In genomic region chr6:145372671-145373123, GRCh38 we compare ENCODE assay signal across 10 cellular contexts.
A peak's percentile ranks its signal among the peaks of the same experiment; 100 is the strongest.
DNase-seq lines count a peak whose midpoint lies in the region; ATAC-seq and TF ChIP-seq lines count a peak whose summit lies in the region.
"Had no signal": no experiment of that assay in that cellular context is flagged by ENCODE, and none has a peak within 500 bp of the region (broad histone marks: within the 10 kb centered on the region; RNA-seq: fewer than 3 reads in every experiment).

No MANE protein-coding gene starts in this region.

- H3K36me3 ChIP-seq in stomach (no peaks in the 10 kb centered on the region), testis (ENCODE audit: low read depth, missing control alignments) (no peaks in the 10 kb centered on the region)
- H3K36me3 ChIP-seq: SJSA1 had no signal

- TF ChIP-seq EP300 in stomach (IDR thresholded peaks at IDR 0.05) = no peak

- H3K27ac ChIP-seq in stomach (peak overlapping the region in 4 of 5 donors; percentile 48 to 70 (median 60)), testis (no peak overlapping the region)
- H3K27ac ChIP-seq: SJSA1 had no signal

- H3K27me3 Mint-ChIP-seq in Calu3 (ENCODE audit: unreplicated experiment) = no peaks in the 10 kb centered on the region

- H3K27ac Mint-ChIP-seq in Calu3 (ENCODE audit: unreplicated experiment) = no peak overlapping the region

- intact Hi-C loops in stomach (cut with DNase I; ENCODE audit: low total_unique reads) (no loop called here), testis (cut with DNase I; ENCODE audit: low total_unique reads) (no loop called here), Calu3 (cut with micrococcal nuclease; ENCODE audit: unreplicated experiment) (no loop called here)

- no TSS peak for BruUV-seq in Calu3 (replicated peaks; lab: Mats Ljungman, UMichigan)

- ATAC-seq in GM18505 (IDR thresholded peaks at IDR 0.05; ENCODE audit: unreplicated experiment) = peak; percentile 97
- peak; percentile 97 for ATAC-seq in GM21825 (IDR thresholded peaks at IDR 0.05; ENCODE audit: unreplicated experiment)

- H3K9me3 ChIP-seq in stomach (peaks cover 0 to 7% (median 5%) of the 10 kb centered on the region in 4 donors), testis (no peaks in the 10 kb centered on the region)
- H3K9me3 ChIP-seq: SJSA1 had no signal

- TF ChIP-seq POLR2A in GM18505 (IDR thresholded peaks at IDR 0.05; ENCODE audit: borderline replicate concordance, extremely low read depth, insufficient read depth, insufficient read length) (peak; percentile 26), stomach (IDR thresholded peaks at IDR 0.05) (no peak), testis (IDR thresholded peaks at IDR 0.05) (no peak)

- no peak overlapping the region for H3K4me3 Mint-ChIP-seq in Calu3 (ENCODE audit: low read depth, unreplicated experiment)

- no peaks in the 10 kb centered on the region for H3K4me1 Mint-ChIP-seq in Calu3 (ENCODE audit: low read depth, unreplicated experiment)
- H3K4me1 Mint-ChIP-seq: immature natural killer cell had no signal

- H3K4me1 ChIP-seq in stomach (no peaks in the 10 kb centered on the region), testis (no peaks in the 10 kb centered on the region)
- H3K4me1 ChIP-seq: SJSA1 had no signal

- H3K27me3 ChIP-seq in stomach (no peaks in the 10 kb centered on the region), testis (no peaks in the 10 kb centered on the region)
- H3K27me3 ChIP-seq: SJSA1 had no signal

- H3K36me3 Mint-ChIP-seq in Calu3 (ENCODE audit: insufficient read depth, unreplicated experiment) = no peaks in the 10 kb centered on the region
- H3K36me3 Mint-ChIP-seq: immature natural killer cell had no signal

- CTCF ChIA-PET in Calu3 (lab: Charles Lee) = interaction anchor here (0.7 kb wide), 1 partner anchor 18 kb away, joined by 3 read pairs; no protein-coding TSS in a partner anchor

- TF ChIP-seq CTCF in stomach (IDR thresholded peaks at IDR 0.05) (no peak), testis (IDR thresholded peaks at IDR 0.05) (no peak), Calu3 (IDR thresholded peaks at IDR 0.05; ENCODE audit: unreplicated experiment) (no peak)

- H3K4me3 ChIP-seq in stomach (peak overlapping the region in 2 of 4 donors; percentile 2 to 18), testis (no peak overlapping the region)
- H3K4me3 ChIP-seq: SJSA1 had no signal

- 38 to 58% (median 53%) methylated on average over 4 of the region's 4 CpGs for WGBS in stomach, 5 donors
- 57 to 65% methylated on average over 4 of the region's 4 CpGs for WGBS in testis, 2 donors

- peak; percentile 77 for DNase-seq in LHCN-M2 (ENCODE audit: low read depth)
- peak; percentile 25 for DNase-seq in fibroblast of gingiva (ENCODE audit: low read depth)
- DNase-seq in stomach = peak; percentile 33
- no peak for DNase-seq in activated CD8-positive, alpha-beta memory T cell treated with anti-CD3 and anti-CD28 coated beads, Interleukin-2, amount 50 U/mL, for 48 hours
- no peak for DNase-seq in testis
- no peak for DNase-seq in Calu3

- H3K9me3 Mint-ChIP-seq in Calu3 (ENCODE audit: low read depth, unreplicated experiment) = peaks cover 6% of the 10 kb centered on the region

Comparison
In these comparisons a context has a peak if more than half of its experiments do, and no peak if none do; other contexts are left out.
1. DNase-seq: peak in LHCN-M2 (single experiment), fibroblast of gingiva (single experiment) and stomach (single experiment); none in activated CD8-positive, alpha-beta memory T cell treated with anti-CD3 and anti-CD28 coated beads, Interleukin-2, amount 50 U/mL, for 48 hours (single experiment), testis (single experiment) and Calu3 (single experiment).
2. H3K27ac ChIP-seq: peak in stomach (4 of 5); none in testis (0 of 2).